In genomic region chr10:50299948-50300669, GRCh38 we compare ENCODE assay signal across 29 cellular contexts.
"Had no signal": no experiment of that assay in that cellular context is flagged by ENCODE, and none has a peak within 500 bp of the region (broad histone marks: within the 10 kb centered on the region; RNA-seq: fewer than 3 reads in every experiment).

No MANE protein-coding gene starts in this region.

- H3K27me3 ChIP-seq: body of pancreas had no signal

- FAIRE-seq: colon, frontal cortex had no signal

- H3K4me3 Mint-ChIP-seq: activated B cell treated with CpG ODN at 0.5 μM for 24 hours; activated CD8-positive, alpha-beta T cell treated with anti-CD3 and anti-CD28 coated beads for 36 hours; activated naive CD8-positive, alpha-beta T cell; activated T-cell treated with anti-CD3 and anti-CD28 coated beads, Interleukin-2, amount 50 U/mL, for 4 hours; activated T-helper 17 cell treated with anti-CD3 and anti-CD28 coated beads, Interleukin-2, amount 50 U/mL, for 72 hours; endodermal cell; T-helper 17 cell; T-helper 2 cell treated with Interferon-gamma antibody and Interleukin-4, amounts not matched to agents 5 μg/mL and 100 μg/mL, for 36 hours had no signal

- H3K9me3 ChIP-seq: body of pancreas had no signal

- H3K4me3 ChIP-seq: body of pancreas had no signal

- H3K27me3 Mint-ChIP-seq: activated B cell treated with CpG ODN at 0.5 μM for 24 hours; activated CD8-positive, alpha-beta T cell treated with anti-CD3 and anti-CD28 coated beads for 36 hours; activated naive CD8-positive, alpha-beta T cell; activated T-helper 17 cell treated with anti-CD3 and anti-CD28 coated beads, Interleukin-2, amount 50 U/mL, for 72 hours; T-helper 17 cell had no signal

- H3K27ac ChIP-seq: body of pancreas, WERI-Rb-1 had no signal

- H3K36me3 ChIP-seq: WERI-Rb-1 had no signal

- H3K27ac Mint-ChIP-seq: activated B cell treated with CpG ODN at 0.5 μM for 24 hours; activated CD8-positive, alpha-beta T cell treated with anti-CD3 and anti-CD28 coated beads for 36 hours; activated naive CD8-positive, alpha-beta T cell; activated T-helper 17 cell treated with anti-CD3 and anti-CD28 coated beads, Interleukin-2, amount 50 U/mL, for 72 hours; endodermal cell; T-helper 17 cell; T-helper 2 cell treated with Interferon-gamma antibody and Interleukin-4, amounts not matched to agents 5 μg/mL and 100 μg/mL, for 36 hours had no signal

- H3K4me1 Mint-ChIP-seq: activated T-helper 17 cell treated with anti-CD3 and anti-CD28 coated beads, Interleukin-2, amount 50 U/mL, for 72 hours; endodermal cell had no signal

- H3K4me1 ChIP-seq: body of pancreas had no signal

- DNase-seq: activated B cell treated with CpG ODN at 0.5 μM for 24 hours; activated CD4-positive, alpha-beta T cell treated with anti-CD3 and anti-CD28 coated beads for 48 hours; activated CD4-positive, alpha-beta T cell treated with anti-CD3 and anti-CD28 coated beads, Interleukin-2, amount 50 U/mL, for 1 hour; activated CD4-positive, alpha-beta T cell treated with anti-CD3 and anti-CD28 coated beads, Interleukin-2, amount 50 U/mL, for 48 hours; activated CD8-positive, alpha-beta memory T cell treated with anti-CD3 and anti-CD28 coated beads for 24 hours; activated CD8-positive, alpha-beta T cell treated with anti-CD3 and anti-CD28 coated beads for 36 hours; activated effector memory CD4-positive, alpha-beta T cell treated with anti-CD3 and anti-CD28 coated beads, Interleukin-2, amount 50 U/mL, for 16 hours; activated naive CD4-positive, alpha-beta T cell; activated naive CD4-positive, alpha-beta T cell treated with anti-CD3 and anti-CD28 coated beads, Interleukin-2, amount 50 U/mL, for 16 hours; activated T-cell treated with anti-CD3 and anti-CD28 coated beads, Interleukin-2, amount 50 U/mL, for 4 hours; amniotic stem cell; anterior cingulate cortex; body of pancreas; caudate nucleus; cortex of kidney; dermis blood vessel endothelial cell; effector CD8-positive, alpha-beta T cell; endodermal cell; foreskin fibroblast; head of caudate nucleus; T-helper 1 cell; T-helper 17 cell; T1000; WERI-Rb-1 had no signal
